In the genomic region with DNA sequence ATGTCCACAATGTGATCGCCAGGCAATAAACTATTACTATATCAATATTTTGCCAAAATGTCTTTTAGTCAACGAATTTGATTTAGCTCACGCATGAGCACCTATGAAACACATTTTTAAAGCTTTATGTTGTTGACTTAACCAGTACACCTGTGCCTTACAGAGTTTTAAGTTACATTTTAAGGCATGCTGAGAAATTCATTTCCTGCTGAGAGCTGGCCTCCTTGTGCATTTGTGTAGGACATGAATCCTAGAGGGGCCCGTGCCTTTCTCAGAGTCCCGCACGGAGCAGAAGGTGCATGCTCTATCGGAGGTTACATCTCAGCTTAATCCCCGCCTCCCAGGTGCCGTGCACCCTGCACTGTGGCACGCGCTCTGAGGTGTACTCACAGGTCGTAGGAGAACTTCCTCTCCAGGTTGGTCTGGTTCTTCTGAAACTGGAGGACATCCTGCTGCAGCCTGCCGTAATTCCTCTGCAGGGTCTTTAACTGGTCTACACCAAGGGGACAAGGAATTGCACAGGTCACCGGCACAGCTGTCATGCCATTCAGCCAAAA, we compare ENCODE assay signal across 25 cellular contexts.
"Had no signal": no experiment of that assay in that cellular context is flagged by ENCODE, and none has a peak within 500 bp of the region (broad histone marks: within the 10 kb centered on the region; RNA-seq: fewer than 3 reads in every experiment).

No MANE protein-coding gene starts in this region.

- H3K27me3 ChIP-seq: breast epithelium, esophagus squamous epithelium, gastrocnemius medialis, neural progenitor cell, ovary, right atrium auricular region, spleen had no signal

- H3K4me3 Mint-ChIP-seq: activated naive CD4-positive, alpha-beta T cell treated with anti-CD3 and anti-CD28 coated beads for 36 hours; activated naive CD8-positive, alpha-beta T cell treated with anti-CD3 and anti-CD28 coated beads, Interleukin-2, amount 10 ng/mL, durations not matched to agents 7 days and 5 days; activated T-cell treated with anti-CD3 and anti-CD28 coated beads, Interleukin-2, amount 50 U/mL, for 72 hours; central memory CD8-positive, alpha-beta T cell; naive B cell; neural progenitor cell had no signal

- FAIRE-seq: colon, TTC549 had no signal

- H3K4me3 ChIP-seq: breast epithelium, esophagus squamous epithelium, gastrocnemius medialis, lower lobe of right lung, neural progenitor cell, ovary, psoas muscle, right atrium auricular region, spleen, thoracic aorta had no signal

- H3K36me3 ChIP-seq: breast epithelium, esophagus squamous epithelium, gastrocnemius medialis, lower lobe of right lung, neural progenitor cell, ovary, right atrium auricular region, thoracic aorta had no signal

- H3K4me1 ChIP-seq: breast epithelium, esophagus squamous epithelium, gastrocnemius medialis, lower lobe of right lung, neural progenitor cell, psoas muscle had no signal

- H3K27ac Mint-ChIP-seq: activated naive CD4-positive, alpha-beta T cell treated with anti-CD3 and anti-CD28 coated beads for 36 hours; activated naive CD8-positive, alpha-beta T cell treated with anti-CD3 and anti-CD28 coated beads, Interleukin-2, amount 10 ng/mL, durations not matched to agents 7 days and 5 days; activated T-cell treated with anti-CD3 and anti-CD28 coated beads, Interleukin-2, amount 50 U/mL, for 72 hours; naive B cell had no signal

- H3K9ac ChIP-seq: neural progenitor cell had no signal

- H3K4me1 Mint-ChIP-seq: activated naive CD8-positive, alpha-beta T cell treated with anti-CD3 and anti-CD28 coated beads, Interleukin-2, amount 10 ng/mL, durations not matched to agents 7 days and 5 days; central memory CD8-positive, alpha-beta T cell; naive B cell had no signal

- H3K9me3 ChIP-seq: breast epithelium, esophagus squamous epithelium, gastrocnemius medialis, lower lobe of right lung, ovary, psoas muscle, right atrium auricular region, spleen, thoracic aorta had no signal

- H3K4me2 ChIP-seq: neural progenitor cell had no signal

- H2AFZ ChIP-seq: neural progenitor cell had no signal

- H3K36me3 Mint-ChIP-seq: activated naive CD8-positive, alpha-beta T cell treated with anti-CD3 and anti-CD28 coated beads, Interleukin-2, amount 10 ng/mL, durations not matched to agents 7 days and 5 days; naive B cell had no signal

- H3K9me3 Mint-ChIP-seq: activated naive CD4-positive, alpha-beta T cell treated with anti-CD3 and anti-CD28 coated beads for 36 hours; activated naive CD8-positive, alpha-beta T cell treated with anti-CD3 and anti-CD28 coated beads, Interleukin-2, amount 10 ng/mL, durations not matched to agents 7 days and 5 days; central memory CD8-positive, alpha-beta T cell; neural progenitor cell had no signal

- DNase-seq: activated CD8-positive, alpha-beta memory T cell treated with anti-CD3 and anti-CD28 coated beads, Interleukin-2, amount 50 U/mL, for 48 hours; activated effector memory CD4-positive, alpha-beta T cell treated with Interleukin-2 at 50 U/mL for 16 hours; activated naive CD4-positive, alpha-beta T cell treated with anti-CD3 and anti-CD28 coated beads for 36 hours; activated naive CD8-positive, alpha-beta T cell treated with anti-CD3 and anti-CD28 coated beads, Interleukin-2, amount 10 ng/mL, durations not matched to agents 7 days and 5 days; activated T-cell treated with anti-CD3 and anti-CD28 coated beads, Interleukin-2, amount 50 U/mL, for 72 hours; amniotic stem cell; esophagus squamous epithelium; gastrocnemius medialis; lower lobe of right lung; mesendoderm; naive B cell; ovary; psoas muscle; spleen; stimulated activated CD4-positive, alpha-beta T cell treated with anti-CD3 and anti-CD28 coated beads, Interleukin-4, amount 100 ng/mL, for 1 hour; stimulated activated naive CD4-positive, alpha-beta T cell; T-helper 1 cell had no signal

- H3K27ac ChIP-seq: breast epithelium, esophagus squamous epithelium, gastrocnemius medialis, lower lobe of right lung, ovary, psoas muscle, right atrium auricular region, spleen, thoracic aorta had no signal

- ATAC-seq: activated T-cell treated with anti-CD3 and anti-CD28 coated beads, Interleukin-2, amount 50 U/mL, for 72 hours; gastrocnemius medialis; left lobe of liver; lower lobe of right lung; psoas muscle had no signal
